23 cellular contexts compared by ENCODE assay signal in the genomic region with DNA sequence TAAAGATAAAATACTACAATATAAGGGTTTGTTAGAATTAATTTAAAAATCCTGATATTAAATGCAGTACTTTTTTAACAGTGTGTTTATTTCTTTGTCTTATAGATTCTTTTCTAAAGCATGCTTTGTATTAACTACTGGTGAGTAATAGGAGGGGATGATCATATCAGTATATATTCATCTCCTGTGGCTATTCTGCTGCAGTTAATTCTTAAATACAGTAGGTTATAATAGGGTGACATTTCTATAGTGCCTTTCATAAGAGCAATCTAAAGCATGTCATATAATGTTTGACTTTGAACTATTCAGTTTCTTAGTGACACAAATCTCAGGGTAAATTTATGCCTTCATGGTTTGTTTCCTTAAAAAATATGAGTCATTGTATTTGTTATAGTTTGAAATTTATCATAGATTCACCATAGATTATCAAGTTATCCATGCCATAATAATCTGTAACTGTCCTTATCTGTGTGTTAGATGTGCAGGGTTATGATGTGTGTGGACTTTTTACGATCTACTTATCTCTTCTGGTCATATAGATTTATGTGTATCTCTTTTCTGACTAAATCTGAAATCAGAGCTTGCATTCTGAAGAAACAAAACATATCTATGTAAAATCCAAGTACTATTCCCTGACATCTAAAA.
DNase-seq lines count a peak whose midpoint lies in the region; ATAC-seq, FAIRE-seq and TF ChIP-seq lines count a peak whose summit lies in the region.
"Had no signal": no experiment of that assay in that cellular context is flagged by ENCODE, and none has a peak within 500 bp of the region (broad histone marks: within the 10 kb centered on the region; RNA-seq: fewer than 3 reads in every experiment).

No MANE protein-coding gene starts in this region.

- WGBS in smooth muscle cell (ENCODE audit: low lambda C conversion rate): 36% methylated on average over 1 of the region's 1 CpG

- no peaks in the 10 kb centered on the region for H3K79me2 ChIP-seq in smooth muscle cell (ENCODE audit: low read depth)

- H3K27me3 ChIP-seq in bronchial epithelial cell (ENCODE audit: control insufficient read depth, insufficient read depth, low read length) (no peaks in the 10 kb centered on the region), smooth muscle cell (ENCODE audit: low read depth) (no peaks in the 10 kb centered on the region)
- H3K27me3 ChIP-seq: ascending aorta, gastroesophageal sphincter, thyroid gland had no signal

- H3K4me3 ChIP-seq in bronchial epithelial cell (ENCODE audit: low read depth, low read length): no peak overlapping the region
- no peak overlapping the region for H3K4me3 ChIP-seq in smooth muscle cell
- H3K4me3 ChIP-seq: ascending aorta, gastroesophageal sphincter, GM23338, thyroid gland had no signal

- H3K9me3 ChIP-seq in smooth muscle cell (replicated peaks; ENCODE audit: low read depth): no peaks in the 10 kb centered on the region
- H3K9me3 ChIP-seq: ascending aorta, gastroesophageal sphincter, thyroid gland had no signal

- no peak overlapping the region for H3K9ac ChIP-seq in smooth muscle cell (ENCODE audit: low read depth)

- intact Hi-C loops in left colon (cut with DNase I, micrococcal nuclease): no loop called here

- peak overlapping the region; percentile 34 for H2AFZ ChIP-seq in smooth muscle cell (ENCODE audit: low read depth)
- H2AFZ ChIP-seq: GM23338 had no signal

- H3K4me2 ChIP-seq in smooth muscle cell: peak overlapping the region; percentile 53
- H3K4me2 ChIP-seq: GM23338 had no signal

- H3K36me3 ChIP-seq in bronchial epithelial cell (ENCODE audit: control insufficient read depth, insufficient read depth, low read length): no peaks in the 10 kb centered on the region
- no peaks in the 10 kb centered on the region for H3K36me3 ChIP-seq in smooth muscle cell (ENCODE audit: low read depth)
- H3K36me3 ChIP-seq: ascending aorta, gastroesophageal sphincter, thyroid gland had no signal

- H3F3A ChIP-seq in smooth muscle cell (ENCODE audit: low read depth): no peaks in the 10 kb centered on the region

- DNase-seq in NCI-H1092 treated with DMSO at 0.1 percent for 48 hours (lab: John Stamatoyannopoulos, UW) (peak; percentile 42), NCI-H1092 (lab: John Stamatoyannopoulos, UW) (no peak), NCI-H69 (lab: John Stamatoyannopoulos, UW) (peak; percentile 58), bronchial epithelial cell (ENCODE audit: low read depth) (peak; percentile 27), smooth muscle cell (lab: John Stamatoyannopoulos, UW; ENCODE audit: unreplicated experiment) (no peak), left colon (no peak), T-helper 1 cell (no peak)
- DNase-seq: 8988T; activated CD4-positive, alpha-beta T cell treated with anti-CD3 and anti-CD28 coated beads, Interleukin-2, amount 10 ng/mL, durations not matched to agents 7 days and 5 days; activated CD8-positive, alpha-beta memory T cell treated with anti-CD3 and anti-CD28 coated beads, Interleukin-2, amount 10 ng/mL, durations not matched to agents 7 days and 5 days; DND-41; effector CD4-positive, alpha-beta T cell; NCI-H1694; SIG-M5; small intestine; stimulated activated naive CD4-positive, alpha-beta T cell treated with Interleukin-2 at 50 U/mL for 16 hours; T-helper 2 cell; thyroid gland had no signal

- H3K4me1 ChIP-seq in smooth muscle cell (ENCODE audit: low read depth): peaks cover 30% of the 10 kb centered on the region
- H3K4me1 ChIP-seq: ascending aorta, gastroesophageal sphincter, thyroid gland had no signal

- peak overlapping the region; percentile 80 for H3K27ac ChIP-seq in smooth muscle cell (ENCODE audit: low read depth)
- H3K27ac ChIP-seq: ascending aorta, gastroesophageal sphincter, thyroid gland, VCaP had no signal

- H4K20me1 ChIP-seq in smooth muscle cell (ENCODE audit: low read depth): no peaks in the 10 kb centered on the region

- no peak for FAIRE-seq in bronchial epithelial cell (lab: Jason Lieb, UNC)

- ATAC-seq in HG02623 (IDR thresholded peaks at IDR 0.05; ENCODE audit: unreplicated experiment) (no peak), left colon (no peak)
- ATAC-seq: activated CD8-positive, alpha-beta memory T cell treated with anti-CD3 and anti-CD28 coated beads, Interleukin-2, amount 10 ng/mL, durations not matched to agents 7 days and 5 days; gastroesophageal sphincter had no signal

- TF ChIP-seq CTCF in bronchial epithelial cell (IDR thresholded peaks at IDR 0.05; ENCODE audit: insufficient read depth, low read length, severe bottlenecking) (no peak), smooth muscle cell (IDR thresholded peaks at IDR 0.05; ENCODE audit: borderline replicate concordance, insufficient read depth, poor library complexity, severe bottlenecking) (no peak)

Comparison
In these comparisons a context has a peak if more than half of its experiments do, and no peak if none do; other contexts are left out.
1. DNase-seq: peak in NCI-H1092 treated with DMSO at 0.1 percent for 48 hours (single experiment), NCI-H69 (single experiment) and bronchial epithelial cell (single experiment); none in NCI-H1092 (single experiment), smooth muscle cell (single experiment), left colon (0 of 2) and T-helper 1 cell (0 of 5).